In genomic region chr7:51000956-51001355, GRCh38 we compare ENCODE assay signal across 16 cellular contexts.
DNase-seq lines count a peak whose midpoint lies in the region; ATAC-seq, FAIRE-seq and TF ChIP-seq lines count a peak whose summit lies in the region.
"Had no signal": no experiment of that assay in that cellular context is flagged by ENCODE, and none has a peak within 500 bp of the region (broad histone marks: within the 10 kb centered on the region; RNA-seq: fewer than 3 reads in every experiment).

No MANE protein-coding gene starts in this region.

- ATAC-seq in HepG2 (peak; percentile 51; the same call in 2 of the 3 replicates), right lobe of liver (no peak), T-cell (replicated peaks in 1 of 4) (no peak)
- no peak for ATAC-seq in stimulated activated naive CD8-positive, alpha-beta T cell treated with anti-CD3 and anti-CD28 coated beads, Interleukin-15, Interleukin-2, amounts not matched to agents 100 U/mL and 50 U/mL, for 24 hours
- ATAC-seq: activated CD4-positive, CD25-positive, alpha-beta regulatory T cell treated with anti-CD3 and anti-CD28 coated beads, Interleukin-2, amount 50 U/mL, for 24 hours; activated naive CD4-positive, alpha-beta T cell treated with anti-CD3 and anti-CD28 coated beads, Interleukin-2, amount 50 U/mL, for 72 hours had no signal

- BruUV-seq in HepG2 (replicated peaks; lab: Mats Ljungman, UMichigan) (no TSS peak), OCI-LY7 (replicated peaks; lab: Mats Ljungman, UMichigan) (no TSS peak)

- H3K27ac Mint-ChIP-seq in type B pancreatic cell (no peak overlapping the region), T-cell (no peak overlapping the region)
- H3K27ac Mint-ChIP-seq: activated naive CD4-positive, alpha-beta T cell treated with anti-CD3 and anti-CD28 coated beads, Interleukin-2, amount 50 U/mL, for 72 hours; progenitor cell of endocrine pancreas had no signal

- H3K27me3 ChIP-seq in HepG2 (ENCODE audit: control insufficient read depth in 1 of 2, insufficient read depth in 2 of 2, low read length in 2 of 2): no peaks in the 10 kb centered on the region
- no peaks in the 10 kb centered on the region for H3K27me3 ChIP-seq in right lobe of liver
- H3K27me3 ChIP-seq in esophagus muscularis mucosa: no peaks in the 10 kb centered on the region
- no peaks in the 10 kb centered on the region for H3K27me3 ChIP-seq in effector memory CD4-positive, alpha-beta T cell (replicated peaks; ENCODE audit: control insufficient read depth, insufficient read depth, low read length, poor library complexity, severe bottlenecking)
- H3K27me3 ChIP-seq: breast epithelium, MG63 had no signal

- no peak overlapping the region for H2AFZ ChIP-seq in HepG2 (ENCODE audit: low read length)
- H2AFZ ChIP-seq in OCI-LY7 (ENCODE audit: low read length): no peak overlapping the region

- TF ChIP-seq POLR2A in HepG2 (IDR thresholded peaks at IDR 0.05; ENCODE audit: insufficient read depth in 1 of 2, low read depth in 2 of 2, low read length in 2 of 2): no peak
- TF ChIP-seq POLR2A in right lobe of liver (IDR thresholded peaks at IDR 0.05): no peak
- no peak for TF ChIP-seq POLR2A in esophagus muscularis mucosa (IDR thresholded peaks at IDR 0.05; ENCODE audit: low read depth)

- no peaks in the 10 kb centered on the region for H3K36me3 ChIP-seq in HepG2 (replicated peaks in 1 of 2; ENCODE audit: control insufficient read depth in 1 of 2, insufficient read depth in 2 of 2, low read length in 2 of 2)
- H3K36me3 ChIP-seq in right lobe of liver: no peaks in the 10 kb centered on the region
- no peaks in the 10 kb centered on the region for H3K36me3 ChIP-seq in OCI-LY7 (ENCODE audit: insufficient read depth, low read length)
- H3K36me3 ChIP-seq in esophagus muscularis mucosa: no peaks in the 10 kb centered on the region
- H3K36me3 ChIP-seq in effector memory CD4-positive, alpha-beta T cell (ENCODE audit: control insufficient read depth, insufficient read depth, low read length): no peaks in the 10 kb centered on the region
- H3K36me3 ChIP-seq: breast epithelium, MG63 had no signal

- no peaks in the 10 kb centered on the region for H3K36me3 Mint-ChIP-seq in type B pancreatic cell
- no peaks in the 10 kb centered on the region for H3K36me3 Mint-ChIP-seq in T-cell
- H3K36me3 Mint-ChIP-seq: activated naive CD4-positive, alpha-beta T cell treated with anti-CD3 and anti-CD28 coated beads, Interleukin-2, amount 50 U/mL, for 72 hours had no signal

- FAIRE-seq in HepG2 (lab: Jason Lieb, UNC): no peak

- H3K9ac ChIP-seq in HepG2 (ENCODE audit: insufficient read depth, low read depth, low read length): no peak overlapping the region

- in situ Hi-C loops in HepG2 (cut with HindIII; ENCODE audit: extremely low pct_ligation_motif_present, low pct_unique_long_range_greater_than_20kb): no loop called here

- H3K9me3 Mint-ChIP-seq in type B pancreatic cell (peaks cover 3% of the 10 kb centered on the region), T-cell (peaks cover 0 to 4% (median 4%) of the 10 kb centered on the region in 3 donors)

- 10% methylated on average over 3 of the region's 3 CpGs for WGBS in HepG2 (ENCODE audit: low lambda C conversion rate)
- 61% methylated on average over 3 of the region's 3 CpGs for WGBS in right lobe of liver (ENCODE audit: insufficient coverage, low coverage, low lambda C conversion rate, missing lambda C conversion rate)
- WGBS in esophagus muscularis mucosa: 54% methylated on average over 3 of the region's 3 CpGs

- POLR2A ChIA-PET in HepG2 (lab: Yijun Ruan, JAX) (no interaction called here), OCI-LY7 (lab: Charles Lee) (interaction anchor here (0.5 kb wide), 1 partner anchor 141 kb away, joined by 3 read pairs; no protein-coding TSS in a partner anchor), T-cell (lab: Charles Lee) (no interaction called here)

- H3K9me3 ChIP-seq in HepG2 (ENCODE audit: low read length) (peaks cover 5% of the 10 kb centered on the region), right lobe of liver (no peaks in the 10 kb centered on the region), OCI-LY7 (ENCODE audit: low read length) (no peaks in the 10 kb centered on the region), esophagus muscularis mucosa (no peaks in the 10 kb centered on the region)
- H3K9me3 ChIP-seq in effector memory CD4-positive, alpha-beta T cell (ENCODE audit: control insufficient read depth, low read length): no peaks in the 10 kb centered on the region
- H3K9me3 ChIP-seq: breast epithelium had no signal

- peaks cover 16% of the 10 kb centered on the region for H3K27me3 Mint-ChIP-seq in type B pancreatic cell
- peaks cover 0 to 3% of the 10 kb centered on the region in 2 donors for H3K27me3 Mint-ChIP-seq in T-cell

- TF ChIP-seq RAD21 in HepG2 (CRISPR knock-in tag; IDR thresholded peaks at IDR 0.05): no peak

- CTCF ChIA-PET in HepG2 (lab: Yijun Ruan, JAX; ENCODE audit: low intra/inter-chr PET ratio, low total read pairs) (no interaction called here), OCI-LY7 (lab: Charles Lee; ENCODE audit: unreplicated experiment) (no interaction called here), T-cell (lab: Charles Lee) (no interaction called here)

- H3K79me2 ChIP-seq in HepG2 (ENCODE audit: insufficient read depth, low read length) (no peaks in the 10 kb centered on the region), OCI-LY7 (ENCODE audit: insufficient read depth, low read depth, low read length) (no peaks in the 10 kb centered on the region; the same call in 1 of the 2 replicates)

- TF ChIP-seq EP300 in HepG2 (IDR thresholded peaks at IDR 0.05; ENCODE audit: low read depth in 2 of 2, low read length in 2 of 2): no peak
- no peak for TF ChIP-seq EP300 in HepG2 (CRISPR knock-in tag; IDR thresholded peaks at IDR 0.05; ENCODE audit: borderline replicate concordance)
- TF ChIP-seq EP300 in esophagus muscularis mucosa (IDR thresholded peaks at IDR 0.05): no peak

- H3K4me1 Mint-ChIP-seq in type B pancreatic cell (ENCODE audit: unreplicated experiment): no peaks in the 10 kb centered on the region
- no peaks in the 10 kb centered on the region for H3K4me1 Mint-ChIP-seq in T-cell

- H3K4me1 ChIP-seq in HepG2 (ENCODE audit: insufficient read depth, low read length): no peaks in the 10 kb centered on the region
- H3K4me1 ChIP-seq in right lobe of liver: no peaks in the 10 kb centered on the region
- no peaks in the 10 kb centered on the region for H3K4me1 ChIP-seq in OCI-LY7 (ENCODE audit: insufficient read depth, low read length, poor library complexity, severe bottlenecking)
- no peaks in the 10 kb centered on the region for H3K4me1 ChIP-seq in esophagus muscularis mucosa
- H3K4me1 ChIP-seq in effector memory CD4-positive, alpha-beta T cell (ENCODE audit: control insufficient read depth, insufficient read depth, low read length, poor library complexity, severe bottlenecking): no peaks in the 10 kb centered on the region
- H3K4me1 ChIP-seq: breast epithelium had no signal

- H3K4me3 ChIP-seq in HepG2 (replicated peaks in 1 of 3; ENCODE audit: insufficient read depth in 1 of 3, low read depth in 2 of 3, low read length in 3 of 3): no peak overlapping the region
- no peak overlapping the region for H3K4me3 ChIP-seq in right lobe of liver
- no peak overlapping the region for H3K4me3 ChIP-seq in OCI-LY7 (ENCODE audit: low read depth, low read length, poor library complexity, severe bottlenecking)
- H3K4me3 ChIP-seq in esophagus muscularis mucosa: no peak overlapping the region
- H3K4me3 ChIP-seq in effector memory CD4-positive, alpha-beta T cell (ENCODE audit: insufficient read depth, low read depth, low read length, poor library complexity, severe bottlenecking): no peak overlapping the region
- H3K4me3 ChIP-seq: breast epithelium, MG63 had no signal

- H3K4me3 Mint-ChIP-seq in type B pancreatic cell: no peak overlapping the region
- no peak overlapping the region for H3K4me3 Mint-ChIP-seq in T-cell

- intact Hi-C loops in HepG2 (cut with micrococcal nuclease; ENCODE audit: unreplicated experiment) (no loop called here), right lobe of liver (cut with DNase I) (no loop called here), OCI-LY7 (cut with micrococcal nuclease; ENCODE audit: unreplicated experiment) (no loop called here), esophagus muscularis mucosa (cut with DNase I) (no loop called here)

- TF ChIP-seq CTCF in HepG2 (CRISPR knock-in tag; IDR thresholded peaks at IDR 0.05) (no peak), right lobe of liver (IDR thresholded peaks at IDR 0.05) (peak in 1 of 4 donors; percentile 7), OCI-LY7 (conservative IDR thresholded peaks at IDR 0.05; ENCODE audit: low read length) (peak; percentile 50; the same call in 1 of the 2 replicates), esophagus muscularis mucosa (IDR thresholded peaks at IDR 0.05) (no peak), type B pancreatic cell (conservative IDR thresholded peaks at IDR 0.05) (peak; percentile 17)

- H3K4me2 ChIP-seq in HepG2 (ENCODE audit: low read depth, low read length): no peak overlapping the region
- no peak overlapping the region for H3K4me2 ChIP-seq in OCI-LY7 (ENCODE audit: low read length)

- H4K20me1 ChIP-seq in HepG2 (ENCODE audit: insufficient read depth, low read length) (no peaks in the 10 kb centered on the region), OCI-LY7 (ENCODE audit: insufficient read depth, low read length) (no peaks in the 10 kb centered on the region)

- no peaks in the 10 kb centered on the region for H3K9me2 ChIP-seq in OCI-LY7 (ENCODE audit: insufficient read depth, low read length)

- DNase-seq in HepG2 (ENCODE audit: low spot score): no peak
- no peak for DNase-seq in right lobe of liver
- DNase-seq in OCI-LY7 (ENCODE audit: low spot score): no peak
- peak; percentile 31 for DNase-seq in esophagus muscularis mucosa (ENCODE audit: extremely low spot score)
- DNase-seq in type B pancreatic cell (ENCODE audit: extremely low spot score, unreplicated experiment): no peak
- DNase-seq in stimulated activated naive CD8-positive, alpha-beta T cell treated with anti-CD3 and anti-CD28 coated beads, Interleukin-15, Interleukin-2, amounts not matched to agents 100 U/mL and 50 U/mL, for 24 hours: no peak
- DNase-seq in effector memory CD4-positive, alpha-beta T cell: no peak
- no peak for DNase-seq in T-cell
- DNase-seq: activated CD8-positive, alpha-beta memory T cell treated with anti-CD3 and anti-CD28 coated beads, Interleukin-2, amount 50 U/mL, for 4 hours; kidney glomerular epithelial cell; MG63; T-helper 1 cell had no signal

- H3K27ac ChIP-seq in HepG2 (ENCODE audit: extremely low read length, insufficient read depth, low read length): no peak overlapping the region
- H3K27ac ChIP-seq in right lobe of liver: no peak overlapping the region
- no peak overlapping the region for H3K27ac ChIP-seq in OCI-LY7 (ENCODE audit: low read depth, low read length, poor library complexity, severe bottlenecking)
- no peak overlapping the region for H3K27ac ChIP-seq in esophagus muscularis mucosa (replicated peaks in 1 of 4)
- no peak overlapping the region for H3K27ac ChIP-seq in effector memory CD4-positive, alpha-beta T cell (ENCODE audit: insufficient read depth, low read length, poor library complexity, severe bottlenecking)
- H3K27ac ChIP-seq: breast epithelium had no signal

TF ChIP-seq in HepG2, 621 proteins besides CTCF, POLR2A, EP300 and RAD21 (continues in another document):
- no peak for TF ChIP-seq RARA (CRISPR knock-in tag; IDR thresholded peaks at IDR 0.05)

Comparison
In these comparisons a context has a peak if more than half of its experiments do, and no peak if none do; other contexts are left out.
1. CTCF ChIP-seq: peak in OCI-LY7 (single experiment) and type B pancreatic cell (single experiment); none in HepG2 (single experiment) and esophagus muscularis mucosa (0 of 3).